In genomic region chr5:53836851-53837430, GRCh38 we compare ENCODE assay signal across 1 cellular context.
DNase-seq lines count a peak whose midpoint lies in the region.
"Not testable (repeated sequence)": the region's sequence is repeated elsewhere in the genome, so short reads cannot be mapped to it uniquely, and the experiment has no call there.

No MANE protein-coding gene starts in this region.

- peak; percentile 7 to 20 for DNase-seq in SJCRH30

- H3K4me1 ChIP-seq in SJCRH30: not testable (repeated sequence)

- not testable (repeated sequence) for H3K27me3 ChIP-seq in SJCRH30

- H3K36me3 ChIP-seq in SJCRH30: not testable (repeated sequence)

- H3K27ac ChIP-seq in SJCRH30: not testable (repeated sequence)

- not testable (repeated sequence) for H3K4me3 ChIP-seq in SJCRH30

- not testable (repeated sequence) for H3K9me3 ChIP-seq in SJCRH30 (replicated peaks)
